Comparison of ENCODE assay signal across 1 cellular context in the genomic region with DNA sequence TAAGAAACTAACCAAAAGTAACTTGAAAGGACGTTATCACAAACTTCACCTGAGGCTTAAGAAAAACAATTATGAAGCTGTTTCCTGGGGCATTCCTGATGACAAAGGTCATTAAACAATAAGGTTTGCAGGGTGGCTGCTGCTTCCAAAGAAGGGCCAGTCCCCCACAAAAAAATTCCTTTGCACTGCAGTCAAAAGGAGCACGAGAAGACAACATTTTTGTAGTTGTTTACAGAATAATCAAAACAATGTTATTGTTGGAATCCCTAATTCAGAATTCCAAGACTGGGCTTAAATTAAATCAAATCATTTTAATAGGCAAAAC.
TF ChIP-seq lines count a peak whose summit lies in the region.

No MANE protein-coding gene starts in this region.

TF ChIP-seq in K562, 482 proteins besides CTCF, POLR2A, EP300 and RAD21 (continued from another document):
- TF ChIP-seq MNT (conservative IDR thresholded peaks at IDR 0.05) = peak; percentile 11 to 47; a peak in 1 of 4 replicates
- TF ChIP-seq, protein P1, sequence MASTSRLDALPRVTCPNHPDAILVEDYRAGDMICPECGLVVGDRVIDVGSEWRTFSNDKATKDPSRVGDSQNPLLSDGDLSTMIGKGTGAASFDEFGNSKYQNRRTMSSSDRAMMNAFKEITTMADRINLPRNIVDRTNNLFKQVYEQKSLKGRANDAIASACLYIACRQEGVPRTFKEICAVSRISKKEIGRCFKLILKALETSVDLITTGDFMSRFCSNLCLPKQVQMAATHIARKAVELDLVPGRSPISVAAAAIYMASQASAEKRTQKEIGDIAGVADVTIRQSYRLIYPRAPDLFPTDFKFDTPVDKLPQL (IDR thresholded peaks at IDR 0.05; ENCODE audit: extremely low read depth, insufficient read length) = no peak
- TF ChIP-seq MCM3 (IDR thresholded peaks at IDR 0.05) = no peak
- no peak for TF ChIP-seq ZNF197 (CRISPR knock-in tag; IDR thresholded peaks at IDR 0.05; ENCODE audit: low read depth)
- TF ChIP-seq ZKSCAN3 (CRISPR knock-in tag; IDR thresholded peaks at IDR 0.05) = no peak
- no peak for TF ChIP-seq SAFB (IDR thresholded peaks at IDR 0.05; ENCODE audit: borderline replicate concordance, low read depth, low read length)
- no peak; a peak in 1 of 4 replicates for TF ChIP-seq ZNF639 (CRISPR knock-in tag; conservative IDR thresholded peaks at IDR 0.05 in 1 of 2, IDR thresholded peaks at IDR 0.05 in 1 of 2)
- TF ChIP-seq RBM15 (IDR thresholded peaks at IDR 0.05; ENCODE audit: insufficient read depth, low read length) = no peak
- TF ChIP-seq ZNF766 (CRISPR knock-in tag; conservative IDR thresholded peaks at IDR 0.05) = 0 out of 2 replicates have a peak, but pooled peaks have one; percentile 32
- TF ChIP-seq FOXA1 (IDR thresholded peaks at IDR 0.05; ENCODE audit: borderline replicate concordance) = no peak
- TF ChIP-seq TBL1XR1 (IDR thresholded peaks at IDR 0.05; ENCODE audit: low read length in 2 of 2) = no peak
- TF ChIP-seq SIRT6 (IDR thresholded peaks at IDR 0.05; ENCODE audit: low read depth, low read length) = no peak
- no peak for TF ChIP-seq RFX7 (CRISPR knock-in tag; IDR thresholded peaks at IDR 0.05)
- 0 out of 2 replicates have a peak, but pooled peaks have one; percentile 8 for TF ChIP-seq CC2D1A (IDR thresholded peaks at IDR 0.05)
- TF ChIP-seq ILK (tag; IDR thresholded peaks at IDR 0.05; ENCODE audit: borderline replicate concordance, low read depth) = 0 out of 2 replicates have a peak, but pooled peaks have one; percentile 23
- TF ChIP-seq STAT5B (CRISPR knock-in tag; IDR thresholded peaks at IDR 0.05) = no peak
- TF ChIP-seq ZFP30 (CRISPR knock-in tag; IDR thresholded peaks at IDR 0.05; ENCODE audit: borderline replicate concordance) = no peak
- TF ChIP-seq CBX5 (IDR thresholded peaks at IDR 0.05; ENCODE audit: borderline replicate concordance, low read depth) = no peak
- TF ChIP-seq SIN3B (IDR thresholded peaks at IDR 0.05; ENCODE audit: low read depth) = no peak
- TF ChIP-seq RBBP5 (IDR thresholded peaks at IDR 0.05; ENCODE audit: borderline replicate concordance, insufficient read depth, low read length, poor library complexity, severe bottlenecking) = peak; percentile 41
- no peak for TF ChIP-seq CEBPB (tag; IDR thresholded peaks at IDR 0.05)
- no peak for TF ChIP-seq ATF1 (CRISPR knock-in tag; IDR thresholded peaks at IDR 0.05)
- TF ChIP-seq ATF1 (tag; IDR thresholded peaks at IDR 0.05) = 0 out of 2 replicates have a peak, but pooled peaks have one; percentile 13
- TF ChIP-seq, protein P2, sequence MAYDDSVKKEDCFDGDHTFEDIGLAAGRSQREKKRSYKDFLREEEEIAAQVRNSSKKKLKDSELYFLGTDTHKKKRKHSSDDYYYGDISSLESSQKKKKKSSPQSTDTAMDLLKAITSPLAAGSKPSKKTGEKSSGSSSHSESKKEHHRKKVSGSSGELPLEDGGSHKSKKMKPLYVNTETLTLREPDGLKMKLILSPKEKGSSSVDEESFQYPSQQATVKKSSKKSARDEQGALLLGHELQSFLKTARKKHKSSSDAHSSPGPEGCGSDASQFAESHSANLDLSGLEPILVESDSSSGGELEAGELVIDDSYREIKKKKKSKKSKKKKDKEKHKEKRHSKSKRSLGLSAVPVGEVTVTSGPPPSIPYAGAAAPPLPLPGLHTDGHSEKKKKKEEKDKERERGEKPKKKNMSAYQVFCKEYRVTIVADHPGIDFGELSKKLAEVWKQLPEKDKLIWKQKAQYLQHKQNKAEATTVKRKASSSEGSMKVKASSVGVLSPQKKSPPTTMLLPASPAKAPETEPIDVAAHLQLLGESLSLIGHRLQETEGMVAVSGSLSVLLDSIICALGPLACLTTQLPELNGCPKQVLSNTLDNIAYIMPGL (CRISPR knock-in tag; IDR thresholded peaks at IDR 0.05) = no peak
- TF ChIP-seq ZNF324 (CRISPR knock-in tag; IDR thresholded peaks at IDR 0.05) = no peak
- TF ChIP-seq SP1 (CRISPR knock-in tag; IDR thresholded peaks at IDR 0.05) = no peak
- TF ChIP-seq FOSL1 (tag; conservative IDR thresholded peaks at IDR 0.05) = peak; percentile 22; the same call in 1 of the 2 replicates
- TF ChIP-seq ZSCAN32 (CRISPR knock-in tag; IDR thresholded peaks at IDR 0.05) = no peak
- no peak; the same call in 1 of the 2 replicates for TF ChIP-seq TEAD4 (IDR thresholded peaks at IDR 0.05; ENCODE audit: low read length)
- no peak for TF ChIP-seq TEAD4 (CRISPR knock-in tag; IDR thresholded peaks at IDR 0.05; ENCODE audit: borderline replicate concordance)
- no peak for TF ChIP-seq HSF4 (CRISPR knock-in tag; IDR thresholded peaks at IDR 0.05; ENCODE audit: borderline replicate concordance)
- TF ChIP-seq E2F1 (CRISPR knock-in tag; IDR thresholded peaks at IDR 0.05) = no peak
- no peak for TF ChIP-seq FOXJ3 (CRISPR knock-in tag; IDR thresholded peaks at IDR 0.05)
- no peak for TF ChIP-seq PCBP2 (IDR thresholded peaks at IDR 0.05; ENCODE audit: low read depth, low read length, poor library complexity, severe bottlenecking)
- no peak for TF ChIP-seq TFAP4 (CRISPR knock-in tag; IDR thresholded peaks at IDR 0.05; ENCODE audit: borderline replicate concordance)
- no peak for TF ChIP-seq JUNB (CRISPR knock-in tag; conservative IDR thresholded peaks at IDR 0.05)
- TF ChIP-seq SMARCE1 (IDR thresholded peaks at IDR 0.05) = no peak
- TF ChIP-seq CBFA2T3 (IDR thresholded peaks at IDR 0.05) = 0 out of 2 replicates have a peak, but pooled peaks have one; percentile 1
- TF ChIP-seq DDX20 (tag; IDR thresholded peaks at IDR 0.05; ENCODE audit: low read depth) = no peak
- TF ChIP-seq TRIM24 (IDR thresholded peaks at IDR 0.05) = no peak
